Comparison of ENCODE assay signal across 13 cellular contexts in genomic region chr1:79373481-79374132, GRCh38.
DNase-seq lines count a peak whose midpoint lies in the region; ATAC-seq and TF ChIP-seq lines count a peak whose summit lies in the region.
"Had no signal": no experiment of that assay in that cellular context is flagged by ENCODE, and none has a peak within 500 bp of the region (broad histone marks: within the 10 kb centered on the region; RNA-seq: fewer than 3 reads in every experiment).

No MANE protein-coding gene starts in this region.

- 60 to 68% methylated on average over 2 of the region's 2 CpGs for WGBS in testis, 2 donors

- in situ Hi-C loops in astrocyte of the spinal cord (cut with HindIII; ENCODE audit: low sequenced_read_pairs), result no loop called here

- no peaks in the 10 kb centered on the region for H3K79me2 ChIP-seq in OCI-LY7 (ENCODE audit: insufficient read depth, low read depth, low read length)

- H3K27ac ChIP-seq in left lung, result no peak overlapping the region
- no peak overlapping the region for H3K27ac ChIP-seq in OCI-LY7 (ENCODE audit: low read depth, low read length, poor library complexity, severe bottlenecking)
- no peak overlapping the region for H3K27ac ChIP-seq in testis
- H3K27ac ChIP-seq: epithelial cell of prostate had no signal

- no peak overlapping the region for H3K4me2 ChIP-seq in OCI-LY7 (ENCODE audit: low read length)

- no peaks in the 10 kb centered on the region for H3K9me2 ChIP-seq in OCI-LY7 (ENCODE audit: insufficient read depth, low read length)

- H2AFZ ChIP-seq in OCI-LY7 (ENCODE audit: low read length), result no peak overlapping the region

- CTCF ChIA-PET in OCI-LY7 (lab: Charles Lee; ENCODE audit: unreplicated experiment), result no interaction called here

- no peaks in the 10 kb centered on the region for H3K27me3 ChIP-seq in left lung
- no peaks in the 10 kb centered on the region for H3K27me3 ChIP-seq in testis

- no peaks in the 10 kb centered on the region for H3K4me1 ChIP-seq in left lung
- H3K4me1 ChIP-seq in OCI-LY7 (ENCODE audit: insufficient read depth, low read length, poor library complexity, severe bottlenecking), result no peaks in the 10 kb centered on the region
- no peaks in the 10 kb centered on the region for H3K4me1 ChIP-seq in testis

- intact Hi-C loops in left lung (cut with DNase I) (no loop called here), OCI-LY7 (cut with micrococcal nuclease; ENCODE audit: unreplicated experiment) (no loop called here), testis (cut with DNase I; ENCODE audit: low total_unique reads) (no loop called here)

- no peak for TF ChIP-seq POLR2A in testis (IDR thresholded peaks at IDR 0.05)

- TF ChIP-seq CTCF in astrocyte of the spinal cord (IDR thresholded peaks at IDR 0.05; ENCODE audit: low read depth, low read length) (no peak), left lung (IDR thresholded peaks at IDR 0.05) (no peak), OCI-LY7 (conservative IDR thresholded peaks at IDR 0.05; ENCODE audit: low read length) (no peak), testis (IDR thresholded peaks at IDR 0.05) (no peak)

- H3K36me3 ChIP-seq in left lung, result no peaks in the 10 kb centered on the region
- H3K36me3 ChIP-seq in OCI-LY7 (ENCODE audit: insufficient read depth, low read length), result no peaks in the 10 kb centered on the region
- H3K36me3 ChIP-seq in testis (ENCODE audit: low read depth, missing control alignments), result no peaks in the 10 kb centered on the region

- ATAC-seq in left lung (peak; percentile 71), GM21528 (IDR thresholded peaks at IDR 0.05; ENCODE audit: low FRiP score, unreplicated experiment) (no peak), HG03025 (IDR thresholded peaks at IDR 0.05; ENCODE audit: low FRiP score, unreplicated experiment) (no peak)
- ATAC-seq: activated T-helper 17 cell treated with anti-CD3 and anti-CD28 coated beads, Interleukin-2, amount 50 U/mL, for 72 hours had no signal

- H3K4me3 ChIP-seq in astrocyte of the spinal cord (ENCODE audit: low read depth, low read length) (no peak overlapping the region), left lung (no peak overlapping the region), OCI-LY7 (ENCODE audit: low read depth, low read length, poor library complexity, severe bottlenecking) (no peak overlapping the region), testis (no peak overlapping the region)

- no peaks in the 10 kb centered on the region for H4K20me1 ChIP-seq in OCI-LY7 (ENCODE audit: insufficient read depth, low read length)

- POLR2A ChIA-PET in OCI-LY7 (lab: Charles Lee), result no interaction called here

- no peaks in the 10 kb centered on the region for H3K9me3 ChIP-seq in left lung
- H3K9me3 ChIP-seq in OCI-LY7 (ENCODE audit: low read length), result no peaks in the 10 kb centered on the region
- H3K9me3 ChIP-seq in testis, result no peaks in the 10 kb centered on the region

- peak; percentile 26 for DNase-seq in DMS153 treated with DMSO at 0.1 percent for 48 hours (lab: John Stamatoyannopoulos, UW; ENCODE audit: unreplicated experiment)
- DNase-seq in NCI-H2029 (lab: John Stamatoyannopoulos, UW), result peak; percentile 83
- DNase-seq in astrocyte of the spinal cord (ENCODE audit: low read depth, low spot score), result peak; percentile 29
- DNase-seq in left lung, result peak; percentile 13 to 28
- no peak for DNase-seq in OCI-LY7 (ENCODE audit: low spot score)
- DNase-seq in testis, result no peak
- DNase-seq: activated CD4-positive, alpha-beta T cell treated with anti-CD3 and anti-CD28 coated beads for 4 hours; IMR-90; NCI-H1694 treated with DMSO at 0.1 percent for 48 hours had no signal

- BruUV-seq in OCI-LY7 (replicated peaks; lab: Mats Ljungman, UMichigan), result no TSS peak

Comparison
In these comparisons a context has a peak if more than half of its experiments do, and no peak if none do; other contexts are left out.
1. DNase-seq: peak in DMS153 treated with DMSO at 0.1 percent for 48 hours (single experiment), NCI-H2029 (single experiment), astrocyte of the spinal cord (single experiment) and left lung (2 of 2); none in OCI-LY7 (single experiment) and testis (single experiment).